In the genomic region with DNA sequence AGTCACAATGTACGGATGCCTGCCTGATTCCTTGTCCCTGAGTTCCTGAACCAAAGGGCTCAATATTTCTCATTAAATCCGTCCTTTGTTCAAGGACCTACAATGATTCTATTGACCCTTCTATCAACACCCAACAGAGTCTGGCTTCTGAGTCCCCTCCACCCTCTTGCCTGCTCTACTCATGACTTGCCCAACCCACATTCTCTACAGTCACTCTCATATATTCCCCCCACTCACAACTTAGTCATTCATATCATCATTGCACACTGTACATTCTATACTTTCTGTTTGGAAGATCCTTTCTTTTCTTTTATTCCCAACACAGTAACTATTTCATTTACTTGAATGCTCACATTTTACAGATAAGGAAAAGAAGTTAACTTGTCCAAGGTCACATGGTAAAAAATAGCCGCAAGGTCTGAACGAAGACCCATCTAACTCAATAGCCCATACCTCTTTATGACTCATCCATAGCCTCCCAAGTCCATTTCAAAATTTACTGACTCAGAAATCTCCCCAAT, we compare ENCODE assay signal across 11 cellular contexts. TPM values are rescaled to one million over a fixed set of nuclear protein-coding genes. Genes with fewer than 3 reads are reported as not detected.
DNase-seq lines count a peak whose midpoint lies in the region; TF ChIP-seq lines count a peak whose summit lies in the region.
"Had no signal": no experiment of that assay in that cellular context is flagged by ENCODE, and none has a peak within 500 bp of the region (broad histone marks: within the 10 kb centered on the region; RNA-seq: fewer than 3 reads in every experiment).

No MANE protein-coding gene starts in this region.

- H3K27ac Mint-ChIP-seq in activated T-cell treated with anti-CD3 and anti-CD28 coated beads, Interleukin-2, amount 50 U/mL, for 24 hours, result peak overlapping the region; percentile 87
- H3K27ac Mint-ChIP-seq in stimulated activated naive CD8-positive, alpha-beta T cell treated with anti-CD3 and anti-CD28 coated beads, Interleukin-15, Interleukin-2, amounts not matched to agents 100 ng/mL and 50 ng/mL, for 24 hours, result peak overlapping the region; percentile 87

- no peak for DNase-seq in activated T-cell treated with anti-CD3 and anti-CD28 coated beads, Interleukin-2, amount 50 U/mL, for 24 hours
- no peak for DNase-seq in activated T-cell treated with anti-CD3 and anti-CD28 coated beads for 4 hours
- DNase-seq in amniotic epithelial cell (ENCODE audit: low read depth), result peak; percentile 90
- DNase-seq in hepatocyte (ENCODE audit: low spot score), result no peak
- DNase-seq in A673 (ENCODE audit: low spot score), result no peak
- no peak for DNase-seq in DMS53 (lab: John Stamatoyannopoulos, UW)
- no peak for DNase-seq in 8988T
- DNase-seq: NCI-H2081 treated with DMSO at 0.1 percent for 48 hours, WERI-Rb-1 had no signal

- H3K27me3 ChIP-seq in hepatocyte (no peaks in the 10 kb centered on the region), A673 (replicated peaks; ENCODE audit: insufficient read depth, low read depth, low read length, poor library complexity) (no peaks in the 10 kb centered on the region)
- H3K27me3 ChIP-seq: vagina had no signal

- H3K4me3 ChIP-seq in hepatocyte (no peak overlapping the region), A673 (ENCODE audit: low read depth, low read length, poor library complexity, severe bottlenecking) (no peak overlapping the region)
- H3K4me3 ChIP-seq: vagina had no signal

- peak overlapping the region; percentile 88 for H3K4me2 ChIP-seq in hepatocyte

- no peaks in the 10 kb centered on the region for H3K27me3 Mint-ChIP-seq in activated T-cell treated with anti-CD3 and anti-CD28 coated beads, Interleukin-2, amount 50 U/mL, for 24 hours
- peaks cover 1% of the 10 kb centered on the region for H3K27me3 Mint-ChIP-seq in stimulated activated naive CD8-positive, alpha-beta T cell treated with anti-CD3 and anti-CD28 coated beads, Interleukin-15, Interleukin-2, amounts not matched to agents 100 ng/mL and 50 ng/mL, for 24 hours

- no peaks in the 10 kb centered on the region for H3K9me3 Mint-ChIP-seq in activated T-cell treated with anti-CD3 and anti-CD28 coated beads, Interleukin-2, amount 50 U/mL, for 24 hours
- H3K9me3 Mint-ChIP-seq in stimulated activated naive CD8-positive, alpha-beta T cell treated with anti-CD3 and anti-CD28 coated beads, Interleukin-15, Interleukin-2, amounts not matched to agents 100 ng/mL and 50 ng/mL, for 24 hours, result no peaks in the 10 kb centered on the region

- TF ChIP-seq CTCF in hepatocyte (IDR thresholded peaks at IDR 0.05; ENCODE audit: poor library complexity) (no peak), A673 (conservative IDR thresholded peaks at IDR 0.05; ENCODE audit: low read depth, low read length) (no peak)

- no peaks in the 10 kb centered on the region for H3K9me3 ChIP-seq in hepatocyte (ENCODE audit: low read depth)
- no peaks in the 10 kb centered on the region for H3K9me3 ChIP-seq in A673 (ENCODE audit: low read depth, low read length, poor library complexity, severe bottlenecking)
- H3K9me3 ChIP-seq: vagina had no signal

- peaks cover 70% of the 10 kb centered on the region for H3K36me3 Mint-ChIP-seq in activated T-cell treated with anti-CD3 and anti-CD28 coated beads, Interleukin-2, amount 50 U/mL, for 24 hours (ENCODE audit: low read depth)
- peaks cover 51% of the 10 kb centered on the region for H3K36me3 Mint-ChIP-seq in stimulated activated naive CD8-positive, alpha-beta T cell treated with anti-CD3 and anti-CD28 coated beads, Interleukin-15, Interleukin-2, amounts not matched to agents 100 ng/mL and 50 ng/mL, for 24 hours (ENCODE audit: low read depth)

- intact Hi-C loops in A673 (cut with micrococcal nuclease; ENCODE audit: unreplicated experiment), result no loop called here

- H2AFZ ChIP-seq in hepatocyte, result no peak overlapping the region

- H3K36me3 ChIP-seq in hepatocyte (replicated peaks; ENCODE audit: insufficient read depth, low read depth) (no peaks in the 10 kb centered on the region), A673 (ENCODE audit: insufficient read depth, low read length, poor library complexity, severe bottlenecking) (no peaks in the 10 kb centered on the region)
- H3K36me3 ChIP-seq: vagina had no signal

- H3K27ac ChIP-seq in hepatocyte, result peak overlapping the region; percentile 11
- H3K27ac ChIP-seq in A673 (ENCODE audit: low read depth, low read length, poor library complexity, severe bottlenecking), result no peak overlapping the region
- H3K27ac ChIP-seq: vagina, WERI-Rb-1 had no signal

- H3K9me2 ChIP-seq in hepatocyte (replicated peaks; ENCODE audit: insufficient read depth), result no peaks in the 10 kb centered on the region

- CTCF ChIA-PET in A673 (lab: Charles Lee), result no interaction called here

- peaks cover 41% of the 10 kb centered on the region for H4K20me1 ChIP-seq in hepatocyte (ENCODE audit: insufficient read depth, poor library complexity, severe bottlenecking)

- 83% methylated on average over 4 of the region's 4 CpGs for WGBS in hepatocyte (ENCODE audit: low lambda C conversion rate, missing lambda C conversion rate)

- POLR2A ChIA-PET in A673 (lab: Charles Lee; ENCODE audit: low non-redundant PET), result no interaction called here

- H3K4me1 ChIP-seq in hepatocyte (ENCODE audit: insufficient read depth), result peaks cover 27% of the 10 kb centered on the region
- H3K4me1 ChIP-seq in A673 (ENCODE audit: insufficient read depth, low read length, poor library complexity, severe bottlenecking), result peaks cover 16% of the 10 kb centered on the region

- peak overlapping the region; percentile 98 for H3K4me3 Mint-ChIP-seq in activated T-cell treated with anti-CD3 and anti-CD28 coated beads, Interleukin-2, amount 50 U/mL, for 24 hours
- H3K4me3 Mint-ChIP-seq in stimulated activated naive CD8-positive, alpha-beta T cell treated with anti-CD3 and anti-CD28 coated beads, Interleukin-15, Interleukin-2, amounts not matched to agents 100 ng/mL and 50 ng/mL, for 24 hours, result peak overlapping the region; percentile 99

- no TSS peak for BruUV-seq in A673 (replicated peaks; lab: Mats Ljungman, UMichigan)

- peaks cover 71% of the 10 kb centered on the region for H3K4me1 Mint-ChIP-seq in activated T-cell treated with anti-CD3 and anti-CD28 coated beads, Interleukin-2, amount 50 U/mL, for 24 hours (ENCODE audit: low read depth)
- peaks cover 74% of the 10 kb centered on the region for H3K4me1 Mint-ChIP-seq in stimulated activated naive CD8-positive, alpha-beta T cell treated with anti-CD3 and anti-CD28 coated beads, Interleukin-15, Interleukin-2, amounts not matched to agents 100 ng/mL and 50 ng/mL, for 24 hours (ENCODE audit: low read depth)

- peaks cover 78% of the 10 kb centered on the region for H3K79me2 ChIP-seq in hepatocyte

RNA-seq across cellular contexts. Expression of gene OTUD7B, which starts 3.6 kb away (rescaled TPM):
- 17.1 and 17.8 TPM in 2 replicates for total RNA-seq in hepatocyte
- polyA plus RNA-seq in hepatocyte, result 2.8 and 3.6 TPM in 2 replicates
- total RNA-seq in A673 (2021), result 19.0 and 20.9 TPM in 2 replicates
